In genomic region chr2:162579986-162580385, GRCh38 we compare ENCODE assay signal across 26 cellular contexts.
DNase-seq lines count a peak whose midpoint lies in the region; ATAC-seq and TF ChIP-seq lines count a peak whose summit lies in the region.
"Had no signal": no experiment of that assay in that cellular context is flagged by ENCODE, and none has a peak within 500 bp of the region (broad histone marks: within the 10 kb centered on the region; RNA-seq: fewer than 3 reads in every experiment).

No MANE protein-coding gene starts in this region.

- no peak overlapping the region for H3K4me3 ChIP-seq in cardiac muscle cell
- no peak overlapping the region for H3K4me3 ChIP-seq in epithelial cell of proximal tubule (ENCODE audit: low read depth, low read length)
- H3K4me3 ChIP-seq: breast epithelium, coronary artery, left lung, PC-9, psoas muscle, spleen had no signal

- H3K27me3 Mint-ChIP-seq in nephron progenitor cell (ENCODE audit: low read depth, poor library complexity), result no peaks in the 10 kb centered on the region
- H3K27me3 Mint-ChIP-seq: B cell had no signal

- no peak for TF ChIP-seq CTCF in cardiac muscle cell (IDR thresholded peaks at IDR 0.05; ENCODE audit: low read depth, low read length)
- TF ChIP-seq CTCF in epithelial cell of proximal tubule (conservative IDR thresholded peaks at IDR 0.05; ENCODE audit: low read depth, low read length), result no peak
- no peak for TF ChIP-seq CTCF in nephron progenitor cell (IDR thresholded peaks at IDR 0.05)
- no peak for TF ChIP-seq CTCF in GM20000 (IDR thresholded peaks at IDR 0.05; ENCODE audit: extremely low read depth, missing control alignments)

- H3K27ac ChIP-seq in cardiac muscle cell, result peak overlapping the region; percentile 62
- H3K27ac ChIP-seq: breast epithelium, coronary artery, KMS-11, left lung, PC-9, psoas muscle, spleen had no signal

- DNase-seq in cardiac muscle cell (ENCODE audit: low read depth in 1 of 2, low spot score in 1 of 2), result peak in 1 of 2 donors; percentile 40
- no peak for DNase-seq in Right ventricle myocardium inferior (ENCODE audit: missing footprints)
- DNase-seq in epithelial cell of proximal tubule (ENCODE audit: low read depth), result peak; percentile 39
- DNase-seq in nephron progenitor cell, result peak; percentile 7
- DNase-seq in NCI-H446 (lab: John Stamatoyannopoulos, UW), result no peak
- no peak for DNase-seq in DMS79 (lab: John Stamatoyannopoulos, UW)
- no peak for DNase-seq in GM20000 (ENCODE audit: low spot score)
- DNase-seq: activated CD4-positive, CD25-positive, alpha-beta regulatory T cell treated with anti-CD3 and anti-CD28 coated beads, Interleukin-2, amount 50 U/mL, for 72 hours; activated CD8-positive, alpha-beta T cell treated with anti-CD3 and anti-CD28 coated beads, Interleukin-2, amount 10 ng/mL, durations not matched to agents 7 days and 5 days; activated gamma-delta T cell treated with Interleukin-2 at 50 U/mL for 16 hours; head of caudate nucleus; left lung; NCI-H187 treated with DMSO at 0.1 percent for 48 hours; NCI-H226; PC-9; psoas muscle; SHP77 treated with DMSO at 0.1 percent for 48 hours; spleen; stimulated activated CD4-positive, alpha-beta T cell treated with anti-CD3 and anti-CD28 coated beads, Interleukin-4, amount 100 ng/mL, for 1 hour; stimulated activated naive CD4-positive, alpha-beta T cell treated with Interleukin-2 at 50 U/mL for 16 hours had no signal

- H3K4me1 Mint-ChIP-seq in nephron progenitor cell, result peaks cover 66% of the 10 kb centered on the region
- H3K4me1 Mint-ChIP-seq: B cell had no signal

- intact Hi-C loops in Right ventricle myocardium inferior (cut with DNase I), result no loop called here

- H3K27ac Mint-ChIP-seq in nephron progenitor cell, result peak overlapping the region; percentile 90
- H3K27ac Mint-ChIP-seq: activated CD8-positive, alpha-beta T cell treated with anti-CD3 and anti-CD28 coated beads, Interleukin-2, amount 10 ng/mL, durations not matched to agents 7 days and 5 days; B cell had no signal

- H3K36me3 ChIP-seq in cardiac muscle cell, result no peaks in the 10 kb centered on the region
- H3K36me3 ChIP-seq: breast epithelium, left lung, spleen had no signal

- H3K4me3 Mint-ChIP-seq in nephron progenitor cell, result no peak overlapping the region
- H3K4me3 Mint-ChIP-seq: activated CD8-positive, alpha-beta T cell treated with anti-CD3 and anti-CD28 coated beads, Interleukin-2, amount 10 ng/mL, durations not matched to agents 7 days and 5 days; B cell; nephron had no signal

- H3K36me3 Mint-ChIP-seq in nephron progenitor cell (ENCODE audit: low read depth), result no peaks in the 10 kb centered on the region

- ATAC-seq in Right ventricle myocardium inferior (no peak), GM21723 (IDR thresholded peaks at IDR 0.05; ENCODE audit: unreplicated experiment) (no peak)
- ATAC-seq: activated CD8-positive, alpha-beta T cell treated with anti-CD3 and anti-CD28 coated beads, Interleukin-2, amount 10 ng/mL, durations not matched to agents 7 days and 5 days; left lung; psoas muscle had no signal

- H3K9me3 Mint-ChIP-seq in nephron progenitor cell, result no peaks in the 10 kb centered on the region
- H3K9me3 Mint-ChIP-seq: nephron had no signal

- no peaks in the 10 kb centered on the region for H3K9me3 ChIP-seq in cardiac muscle cell (ENCODE audit: low read depth)
- H3K9me3 ChIP-seq: breast epithelium, left lung, psoas muscle, spleen had no signal

- peaks cover 25% of the 10 kb centered on the region for H3K4me1 ChIP-seq in cardiac muscle cell (ENCODE audit: low read depth)
- H3K4me1 ChIP-seq: breast epithelium, left lung, psoas muscle, spleen had no signal

- no peaks in the 10 kb centered on the region for H3K27me3 ChIP-seq in cardiac muscle cell
- H3K27me3 ChIP-seq: breast epithelium, left lung, spleen had no signal

Comparison
In these comparisons a context has a peak if more than half of its experiments do, and no peak if none do; other contexts are left out.
1. DNase-seq: peak in epithelial cell of proximal tubule (single experiment) and nephron progenitor cell (single experiment); none in Right ventricle myocardium inferior (single experiment), NCI-H446 (0 of 2), DMS79 (single experiment) and GM20000 (single experiment).